ENCODE assay signal across 19 cellular contexts in the genomic region with DNA sequence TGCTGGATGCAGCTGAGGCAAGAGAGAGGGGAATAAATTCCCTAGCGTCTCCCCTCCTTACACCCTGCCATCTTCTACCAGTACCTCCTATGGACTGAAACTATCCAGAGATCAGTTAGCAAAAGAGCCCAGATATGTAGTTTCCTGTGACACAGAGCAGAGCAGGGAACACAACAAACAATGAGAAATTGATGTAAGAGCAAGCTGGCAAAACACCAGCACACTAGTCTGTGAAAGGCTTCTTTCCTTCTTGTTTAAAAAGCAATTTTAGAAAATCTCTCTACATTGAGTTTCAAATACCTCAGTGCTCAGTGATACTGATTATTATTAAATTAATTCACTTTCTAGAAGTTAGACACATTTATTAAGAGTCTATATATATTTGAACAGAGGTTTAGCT.
A peak's percentile ranks its signal among the peaks of the same experiment; 100 is the strongest.
DNase-seq lines count a peak whose midpoint lies in the region; ATAC-seq and TF ChIP-seq lines count a peak whose summit lies in the region.
"Had no signal": no experiment of that assay in that cellular context is flagged by ENCODE, and none has a peak within 500 bp of the region (broad histone marks: within the 10 kb centered on the region; RNA-seq: fewer than 3 reads in every experiment).

No MANE protein-coding gene starts in this region.

- no peaks in the 10 kb centered on the region for H3K9me3 ChIP-seq in thyroid gland
- H3K9me3 ChIP-seq: BLaER1, HAP-1 had no signal

- TF ChIP-seq POLR2A in thyroid gland (IDR thresholded peaks at IDR 0.05) = no peak

- DNase-seq in fibroblast of pulmonary artery (ENCODE audit: low read depth) = peak; percentile 4
- peak; percentile 65 for DNase-seq in medulla oblongata (ENCODE audit: extremely low spot score)
- peak; percentile 69 for DNase-seq in pons (ENCODE audit: low spot score)
- DNase-seq in thyroid gland = peak; percentile 4 to 6
- DNase-seq in SK-N-DZ (ENCODE audit: low spot score) = no peak
- no peak for DNase-seq in dorsolateral prefrontal cortex
- DNase-seq: CD4-positive, CD25-positive, alpha-beta regulatory T cell; CD8-positive, alpha-beta T cell; DMS 273 treated with DMSO at 0.1 percent for 48 hours; DMS79; EL; GDM1; GOT3; HFFc6 had no signal

- H3K27me3 ChIP-seq in thyroid gland (no peaks in the 10 kb centered on the region), dorsolateral prefrontal cortex (no peaks in the 10 kb centered on the region)
- H3K27me3 ChIP-seq: BLaER1 had no signal

- H3K4me3 ChIP-seq in fibroblast of pulmonary artery (replicated peaks; ENCODE audit: low read depth, low read length) = no peak overlapping the region
- no peak overlapping the region for H3K4me3 ChIP-seq in thyroid gland (replicated peaks in 1 of 3)
- no peak overlapping the region for H3K4me3 ChIP-seq in dorsolateral prefrontal cortex
- H3K4me3 ChIP-seq: BLaER1, GM12878, HAP-1 had no signal

- no peak for ATAC-seq in HG03378 (IDR thresholded peaks at IDR 0.05; ENCODE audit: unreplicated experiment)
- ATAC-seq: CD8-positive, alpha-beta T cell; GM12878 had no signal

- no peaks in the 10 kb centered on the region for H3K4me1 ChIP-seq in thyroid gland
- H3K4me1 ChIP-seq: BLaER1, HAP-1 had no signal

- no peak overlapping the region for H3K27ac ChIP-seq in thyroid gland
- no peak overlapping the region for H3K27ac ChIP-seq in dorsolateral prefrontal cortex
- H3K27ac ChIP-seq: BLaER1, C4-2B had no signal

- no peaks in the 10 kb centered on the region for H3K36me3 ChIP-seq in thyroid gland
- H3K36me3 ChIP-seq: BLaER1, HAP-1 had no signal

- intact Hi-C loops in thyroid gland (cut with DNase I) (no loop called here), dorsolateral prefrontal cortex (cut with DNase I) (no loop called here)

- WGBS in thyroid gland, 2 donors = 59 to 72% methylated on average over 1 of the region's 1 CpG

- TF ChIP-seq CTCF in fibroblast of pulmonary artery (IDR thresholded peaks at IDR 0.05; ENCODE audit: low read length, missing control alignments) (no peak), thyroid gland (IDR thresholded peaks at IDR 0.05) (no peak), dorsolateral prefrontal cortex (IDR thresholded peaks at IDR 0.05 in 54 of 56, conservative IDR thresholded peaks at IDR 0.05 in 2 of 56; ENCODE audit: low read depth in 1 of 56, partially characterized antibody in 56 of 56) (no peak)

Comparison
In these comparisons a context has a peak if more than half of its experiments do, and no peak if none do; other contexts are left out.
1. DNase-seq: peak in fibroblast of pulmonary artery (single experiment), medulla oblongata (single experiment), pons (single experiment) and thyroid gland (2 of 2); none in SK-N-DZ (single experiment) and dorsolateral prefrontal cortex (0 of 10).